ENCODE assay signal across 9 cellular contexts in the genomic region with DNA sequence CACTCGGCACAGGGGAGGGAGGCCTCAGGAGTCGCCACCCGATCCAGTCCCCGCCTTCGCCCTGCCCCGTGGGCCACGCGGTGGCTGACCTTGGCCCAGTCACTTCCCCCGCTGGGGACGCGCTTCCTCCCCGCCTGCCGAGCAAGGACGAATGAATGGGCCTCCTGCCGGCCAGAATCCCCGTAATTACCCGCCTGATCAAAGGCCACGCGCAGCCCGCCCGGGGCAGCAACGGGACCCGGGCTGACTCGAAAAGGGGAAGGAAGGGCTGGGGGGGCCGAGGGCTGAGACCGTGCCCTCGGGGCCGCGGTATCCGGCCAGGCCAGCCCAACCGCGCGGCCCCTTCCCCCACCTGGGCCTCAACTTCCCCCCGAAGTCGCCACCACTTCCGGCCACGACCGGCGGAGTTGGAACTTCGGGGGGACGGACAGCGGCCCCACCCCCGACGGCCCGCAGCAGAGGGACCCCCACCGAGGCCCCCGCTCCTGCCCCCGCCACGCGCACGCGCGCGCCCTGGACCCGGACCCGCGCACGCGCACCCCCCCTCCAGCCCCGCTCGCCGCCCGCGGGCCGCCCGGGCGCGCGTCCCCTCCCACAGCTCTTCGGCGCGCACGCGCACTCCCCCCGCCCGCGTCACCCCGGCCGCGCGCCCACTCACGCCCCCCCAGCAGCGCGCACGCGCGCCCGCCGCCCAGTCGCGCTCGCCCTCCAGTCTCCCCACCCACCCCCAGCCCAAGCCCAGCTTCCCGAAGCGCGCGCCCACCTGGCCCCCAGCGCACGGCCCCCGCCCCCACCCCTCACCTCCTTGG. TPM values are rescaled to one million over a fixed set of nuclear protein-coding genes. Genes with fewer than 3 reads are reported as not detected.
DNase-seq lines count a peak whose midpoint lies in the region; ATAC-seq and TF ChIP-seq lines count a peak whose summit lies in the region.
"Had no signal": no experiment of that assay in that cellular context is flagged by ENCODE, and none has a peak within 500 bp of the region (broad histone marks: within the 10 kb centered on the region; RNA-seq: fewer than 3 reads in every experiment).

No MANE protein-coding gene starts in this region.

- H3K79me2 ChIP-seq in neural progenitor cell (ENCODE audit: low read depth): peaks cover 51% of the 10 kb centered on the region

- peak overlapping the region; percentile 87 for H3K4me3 Mint-ChIP-seq in activated T-helper 2 cell treated with anti-CD3 and anti-CD28 coated beads, Interferon-gamma antibody, Interleukin-2, Interleukin-4, amounts not matched to agents 10 μg/mL and 5 μg/mL and 100 μg/mL, durations not matched to agents 14 hours and 24 hours and 36 hours (ENCODE audit: low read depth)
- H3K4me3 Mint-ChIP-seq in neural progenitor cell: peak overlapping the region; percentile 87

- peaks cover 32 to 46% (median 43%) of the 10 kb centered on the region in 11 experiments for H4K20me1 ChIP-seq in BLaER1 treated with 17β-estradiol and CSF1 and Interleukin-3, amounts not matched to agents 10 nM and 100 nM
- peaks cover 50% of the 10 kb centered on the region for H4K20me1 ChIP-seq in neural progenitor cell (ENCODE audit: low read depth)

- H3K9me3 Mint-ChIP-seq in activated T-helper 2 cell treated with anti-CD3 and anti-CD28 coated beads, Interferon-gamma antibody, Interleukin-2, Interleukin-4, amounts not matched to agents 10 μg/mL and 5 μg/mL and 100 μg/mL, durations not matched to agents 14 hours and 24 hours and 36 hours: no peaks in the 10 kb centered on the region
- no peaks in the 10 kb centered on the region for H3K9me3 Mint-ChIP-seq in neural progenitor cell

- H3K36me3 ChIP-seq in BLaER1 treated with 17β-estradiol and CSF1 and Interleukin-3, amounts not matched to agents 10 nM and 100 nM: peaks cover 10 to 43% (median 27%) of the 10 kb centered on the region in 11 experiments; a peak in 18 of 22 replicates
- peaks cover 0 to 6% (median 0%) of the 10 kb centered on the region in 3 donors for H3K36me3 ChIP-seq in Peyer's patch
- H3K36me3 ChIP-seq in neural progenitor cell: no peaks in the 10 kb centered on the region
- H3K36me3 ChIP-seq in stomach smooth muscle (ENCODE audit: control insufficient read depth in 2 of 2, insufficient read depth in 2 of 2, low read length in 2 of 2): no peaks in the 10 kb centered on the region

- intact Hi-C loops in activated T-helper 2 cell treated with anti-CD3 and anti-CD28 coated beads, Interferon-gamma antibody, Interleukin-2, Interleukin-4, amounts not matched to agents 10 μg/mL and 5 μg/mL and 100 μg/mL, durations not matched to agents 14 hours and 24 hours and 36 hours (cut with micrococcal nuclease): loop anchor here (1.0 to 5.0 kb wide), 3 partner anchors 21 to 643 kb away; a partner anchor contains a TSS

- H3F3A ChIP-seq in neural progenitor cell (ENCODE audit: low read depth): peaks cover 9% of the 10 kb centered on the region

- H3K4me1 Mint-ChIP-seq in activated T-helper 2 cell treated with anti-CD3 and anti-CD28 coated beads, Interferon-gamma antibody, Interleukin-2, Interleukin-4, amounts not matched to agents 10 μg/mL and 5 μg/mL and 100 μg/mL, durations not matched to agents 14 hours and 24 hours and 36 hours (ENCODE audit: low read depth): peaks cover 19% of the 10 kb centered on the region
- H3K4me1 Mint-ChIP-seq in neural progenitor cell: peaks cover 27% of the 10 kb centered on the region

- TF ChIP-seq POLR2A in Peyer's patch (IDR thresholded peaks at IDR 0.05): peak; percentile 70 to 75

- peak in 4 of 6 experiments; percentile 27 to 56 (median 51) for TF ChIP-seq CTCF in Peyer's patch (IDR thresholded peaks at IDR 0.05)
- peak; percentile 1 for TF ChIP-seq CTCF in fibroblast of pulmonary artery (IDR thresholded peaks at IDR 0.05; ENCODE audit: low read length, missing control alignments)
- TF ChIP-seq CTCF in neural progenitor cell (IDR thresholded peaks at IDR 0.05): no peak

- H3K4me1 ChIP-seq in BLaER1 treated with 17β-estradiol and CSF1 and Interleukin-3, amounts not matched to agents 10 nM and 100 nM: peaks cover 50 to 72% (median 70%) of the 10 kb centered on the region in 10 experiments
- H3K4me1 ChIP-seq in Peyer's patch (peaks cover 8 to 42% (median 16%) of the 10 kb centered on the region in 4 donors), neural progenitor cell (peaks cover 5% of the 10 kb centered on the region), stomach smooth muscle (ENCODE audit: control insufficient read depth, insufficient read depth, low read length) (peaks cover 35% of the 10 kb centered on the region)

- ATAC-seq in GM19324 (IDR thresholded peaks at IDR 0.05; ENCODE audit: low FRiP score, unreplicated experiment): peak; percentile 41
- peak; percentile 13 for ATAC-seq in HG03571 (IDR thresholded peaks at IDR 0.05; ENCODE audit: unreplicated experiment)

- no peaks in the 10 kb centered on the region for H3K27me3 Mint-ChIP-seq in activated T-helper 2 cell treated with anti-CD3 and anti-CD28 coated beads, Interferon-gamma antibody, Interleukin-2, Interleukin-4, amounts not matched to agents 10 μg/mL and 5 μg/mL and 100 μg/mL, durations not matched to agents 14 hours and 24 hours and 36 hours (ENCODE audit: low read depth)
- H3K27me3 Mint-ChIP-seq in neural progenitor cell (ENCODE audit: insufficient read depth, low read depth): no peaks in the 10 kb centered on the region

- H3K4me2 ChIP-seq in BLaER1 treated with 17β-estradiol and CSF1 and Interleukin-3, amounts not matched to agents 10 nM and 100 nM: peak overlapping the region; percentile 86 to 100 (median 98)
- peak overlapping the region; percentile 79 for H3K4me2 ChIP-seq in neural progenitor cell

- H3K9ac ChIP-seq in BLaER1 treated with 17β-estradiol and CSF1 and Interleukin-3, amounts not matched to agents 10 nM and 100 nM: peak overlapping the region; percentile 87 to 98 (median 95)
- H3K9ac ChIP-seq in neural progenitor cell (peak overlapping the region; percentile 66), stomach smooth muscle (ENCODE audit: low read length in 2 of 2) (peak overlapping the region; percentile 73 to 82)

- peak overlapping the region; percentile 86 to 98 (median 97) for H3K27ac ChIP-seq in BLaER1 treated with 17β-estradiol and CSF1 and Interleukin-3, amounts not matched to agents 10 nM and 100 nM
- H3K27ac ChIP-seq in Peyer's patch: peak overlapping the region; percentile 93 to 100 (median 96)
- H3K27ac ChIP-seq in neural progenitor cell: peak overlapping the region; percentile 91
- peak overlapping the region; percentile 80 for H3K27ac ChIP-seq in stomach smooth muscle (ENCODE audit: low read length)

- peak; percentile 85 to 93 (median 93) for DNase-seq in Peyer's patch
- peak; percentile 81 for DNase-seq in activated T-helper 2 cell treated with anti-CD3 and anti-CD28 coated beads, Interferon-gamma antibody, Interleukin-2, Interleukin-4, amounts not matched to agents 10 μg/mL and 5 μg/mL and 100 μg/mL, durations not matched to agents 14 hours and 24 hours and 36 hours (ENCODE audit: low spot score)
- peak; percentile 74 for DNase-seq in fibroblast of pulmonary artery (ENCODE audit: low read depth)
- peak; percentile 74 for DNase-seq in neural progenitor cell (ENCODE audit: low spot score)

- no peak overlapping the region for H2AFZ ChIP-seq in neural progenitor cell (replicated peaks)

- H3K27me3 ChIP-seq in BLaER1 treated with 17β-estradiol and CSF1 and Interleukin-3, amounts not matched to agents 10 nM and 100 nM: no peaks in the 10 kb centered on the region
- no peaks in the 10 kb centered on the region for H3K27me3 ChIP-seq in Peyer's patch
- H3K27me3 ChIP-seq in neural progenitor cell: no peaks in the 10 kb centered on the region
- no peaks in the 10 kb centered on the region for H3K27me3 ChIP-seq in stomach smooth muscle (ENCODE audit: control insufficient read depth in 1 of 2, insufficient read depth in 2 of 2, low read length in 2 of 2)

- H3K4me3 ChIP-seq in BLaER1 treated with 17β-estradiol and CSF1 and Interleukin-3, amounts not matched to agents 10 nM and 100 nM: peak overlapping the region; percentile 60 to 80 (median 66)
- H3K4me3 ChIP-seq in Peyer's patch (peak overlapping the region; percentile 72 to 100 (median 84)), fibroblast of pulmonary artery (replicated peaks; ENCODE audit: low read depth, low read length) (peak overlapping the region; percentile 74), neural progenitor cell (peak overlapping the region; percentile 73), stomach smooth muscle (ENCODE audit: low read length in 2 of 2) (peak overlapping the region; percentile 74 to 77)

- peak overlapping the region; percentile 95 for H3K27ac Mint-ChIP-seq in activated T-helper 2 cell treated with anti-CD3 and anti-CD28 coated beads, Interferon-gamma antibody, Interleukin-2, Interleukin-4, amounts not matched to agents 10 μg/mL and 5 μg/mL and 100 μg/mL, durations not matched to agents 14 hours and 24 hours and 36 hours
- H3K27ac Mint-ChIP-seq in neural progenitor cell: no peak overlapping the region

- no peaks in the 10 kb centered on the region for H3K9me3 ChIP-seq in BLaER1 treated with 17β-estradiol and CSF1 and Interleukin-3, amounts not matched to agents 10 nM and 100 nM (replicated peaks in 1 of 11)
- H3K9me3 ChIP-seq in Peyer's patch (no peaks in the 10 kb centered on the region), neural progenitor cell (ENCODE audit: low read depth) (no peaks in the 10 kb centered on the region), stomach smooth muscle (ENCODE audit: control insufficient read depth in 2 of 2, low read length in 2 of 2) (no peaks in the 10 kb centered on the region)

- H3K36me3 Mint-ChIP-seq in activated T-helper 2 cell treated with anti-CD3 and anti-CD28 coated beads, Interferon-gamma antibody, Interleukin-2, Interleukin-4, amounts not matched to agents 10 μg/mL and 5 μg/mL and 100 μg/mL, durations not matched to agents 14 hours and 24 hours and 36 hours (ENCODE audit: low read depth): peaks cover 12% of the 10 kb centered on the region
- peaks cover 2% of the 10 kb centered on the region for H3K36me3 Mint-ChIP-seq in neural progenitor cell

RNA-seq across cellular contexts. Expression of a gene that starts 0.5 kb away (rescaled TPM):
- total RNA-seq in Peyer's patch (10 to 100 TPM; 19.0 to 42.1 (median 26.9) TPM), neural progenitor cell (ENCODE audit: low replicate concordance) (2.2 and 30.0 TPM in 2 replicates)
- 35.7 and 37.8 TPM in 2 replicates for total RNA-seq in activated T-helper 2 cell treated with anti-CD3 and anti-CD28 coated beads, Interferon-gamma antibody, Interleukin-2, Interleukin-4, amounts not matched to agents 10 μg/mL and 5 μg/mL and 100 μg/mL, durations not matched to agents 14 hours and 24 hours and 36 hours

RNA-seq across cellular contexts. Expression of a gene that starts 20.5 kb away (rescaled TPM):
- total RNA-seq in Peyer's patch (10 to 100 TPM; 22.1 to 49.9 (median 33.2) TPM), neural progenitor cell (ENCODE audit: low replicate concordance) (7.0 and 51.8 TPM in 2 replicates)
- total RNA-seq in activated T-helper 2 cell treated with anti-CD3 and anti-CD28 coated beads, Interferon-gamma antibody, Interleukin-2, Interleukin-4, amounts not matched to agents 10 μg/mL and 5 μg/mL and 100 μg/mL, durations not matched to agents 14 hours and 24 hours and 36 hours: 30.3 and 35.5 TPM in 2 replicates

RNA-seq across cellular contexts. Expression of a gene that starts 55.2 kb away (rescaled TPM):
- total RNA-seq in Peyer's patch (not detected), neural progenitor cell (ENCODE audit: low replicate concordance) (0.71 and 1.8 TPM in 2 replicates)
- total RNA-seq in activated T-helper 2 cell treated with anti-CD3 and anti-CD28 coated beads, Interferon-gamma antibody, Interleukin-2, Interleukin-4, amounts not matched to agents 10 μg/mL and 5 μg/mL and 100 μg/mL, durations not matched to agents 14 hours and 24 hours and 36 hours: not detected in 2 replicates
- total RNA-seq: glomerular endothelial cell had no signal

Comparison
In these comparisons a context has a peak if more than half of its experiments do, and no peak if none do; other contexts are left out.
1. Peak in every context shown above with its lines: DNase-seq, ATAC-seq, H3K4me3 ChIP-seq and H3K27ac ChIP-seq.